In the genomic region with DNA sequence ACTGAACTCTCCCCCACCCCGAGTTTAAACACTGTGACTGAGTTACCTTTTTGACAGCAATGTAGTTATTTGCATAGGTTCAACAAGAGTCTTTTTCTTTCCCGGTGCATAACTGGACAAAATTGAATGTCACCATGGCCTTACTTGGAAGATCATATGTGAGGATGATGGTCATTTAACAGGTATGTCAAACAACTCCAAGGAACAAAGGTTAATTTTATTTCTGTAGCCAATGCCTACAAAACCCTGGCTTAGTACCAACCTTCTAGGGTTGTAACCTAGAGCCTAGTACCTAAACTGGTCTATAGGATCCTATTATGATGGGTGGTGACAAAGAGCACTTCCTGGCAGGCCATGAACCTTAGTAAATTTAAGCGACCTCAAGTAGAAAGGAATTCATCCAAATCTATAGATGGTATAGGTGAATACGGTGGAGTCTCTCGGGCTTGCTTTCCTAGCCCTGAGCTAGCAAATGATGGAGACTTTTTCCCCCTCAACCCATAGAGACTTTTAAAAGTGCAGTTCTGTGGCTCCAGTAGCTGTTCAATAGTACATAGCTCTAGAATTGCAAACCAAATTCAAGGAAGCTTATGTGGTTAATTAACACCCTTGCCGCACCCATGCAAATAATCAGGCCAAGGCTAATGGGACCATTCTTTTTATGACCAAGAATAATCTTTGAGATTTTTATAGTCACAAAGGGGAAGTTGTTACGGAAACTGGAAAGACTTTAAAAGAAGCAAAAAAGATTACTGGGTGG, we compare ENCODE assay signal across 12 cellular contexts.
DNase-seq lines count a peak whose midpoint lies in the region; ATAC-seq and TF ChIP-seq lines count a peak whose summit lies in the region.
"Had no signal": no experiment of that assay in that cellular context is flagged by ENCODE, and none has a peak within 500 bp of the region (broad histone marks: within the 10 kb centered on the region; RNA-seq: fewer than 3 reads in every experiment).

No MANE protein-coding gene starts in this region.

- H3K4me1 Mint-ChIP-seq in natural killer cell, result peaks cover 37% of the 10 kb centered on the region in 2 donors
- H3K4me1 Mint-ChIP-seq: brain had no signal

- H3K27me3 ChIP-seq in right cardiac atrium (ENCODE audit: control insufficient read depth, insufficient read depth), result no peaks in the 10 kb centered on the region

- H3K27ac Mint-ChIP-seq in natural killer cell, result peak overlapping the region; percentile 33 to 73
- H3K27ac Mint-ChIP-seq: activated CD8-positive, alpha-beta T cell treated with anti-CD3 and anti-CD28 coated beads, Interleukin-2, amount 10 ng/mL, durations not matched to agents 7 days and 5 days; brain had no signal

- intact Hi-C loops in natural killer cell (cut with micrococcal nuclease), result no loop called here
- intact Hi-C loops in right cardiac atrium (cut with DNase I), result no loop called here

- 86% methylated on average over 7 of the region's 7 CpGs for WGBS in right cardiac atrium

- no peaks in the 10 kb centered on the region for H3K36me3 Mint-ChIP-seq in natural killer cell

- H3K27me3 Mint-ChIP-seq in natural killer cell (ENCODE audit: low read depth in 2 of 2), result no peaks in the 10 kb centered on the region
- H3K27me3 Mint-ChIP-seq: brain had no signal

- H3K9me3 ChIP-seq in right cardiac atrium (ENCODE audit: control insufficient read depth, low read length), result no peaks in the 10 kb centered on the region

- H3K9me3 Mint-ChIP-seq in natural killer cell, result no peaks in the 10 kb centered on the region
- H3K9me3 Mint-ChIP-seq: brain had no signal

- TF ChIP-seq CTCF in natural killer cell (IDR thresholded peaks at IDR 0.05), result no peak

- no peak overlapping the region for H3K4me3 Mint-ChIP-seq in natural killer cell
- H3K4me3 Mint-ChIP-seq: activated CD8-positive, alpha-beta T cell treated with anti-CD3 and anti-CD28 coated beads, Interleukin-2, amount 10 ng/mL, durations not matched to agents 7 days and 5 days; brain had no signal

- no peak overlapping the region for H3K4me3 ChIP-seq in right cardiac atrium (ENCODE audit: low read length)

- DNase-seq in NOMO-1 treated with DMSO at 0.1 percent for 48 hours (lab: John Stamatoyannopoulos, UW; ENCODE audit: unreplicated experiment), result peak; percentile 26
- no peak for DNase-seq in NOMO-1 treated with dmso at 0.1 percent for 144 hours (lab: John Stamatoyannopoulos, UW; ENCODE audit: unreplicated experiment)
- DNase-seq in natural killer cell, result no peak
- DNase-seq in right cardiac atrium, result no peak
- no peak for DNase-seq in NCI-H1694 (lab: John Stamatoyannopoulos, UW)
- DNase-seq: activated CD8-positive, alpha-beta T cell treated with anti-CD3 and anti-CD28 coated beads, Interleukin-2, amount 10 ng/mL, durations not matched to agents 7 days and 5 days; left ventricle myocardium superior; SHP77 had no signal

- ATAC-seq in GM21786 (IDR thresholded peaks at IDR 0.05; ENCODE audit: unreplicated experiment) (peak; percentile 46), HG03469 (IDR thresholded peaks at IDR 0.05; ENCODE audit: unreplicated experiment) (peak; percentile 56), natural killer cell (no peak), right cardiac atrium (no peak), HG03045 (IDR thresholded peaks at IDR 0.05; ENCODE audit: unreplicated experiment) (no peak)
- ATAC-seq: activated CD8-positive, alpha-beta T cell treated with anti-CD3 and anti-CD28 coated beads, Interleukin-2, amount 10 ng/mL, durations not matched to agents 7 days and 5 days; left ventricle myocardium superior had no signal

- no peak overlapping the region for H3K27ac ChIP-seq in right cardiac atrium (ENCODE audit: low read length)

- no peaks in the 10 kb centered on the region for H3K4me1 ChIP-seq in right cardiac atrium (ENCODE audit: control insufficient read depth, insufficient read depth, low read length)

Comparison
In these comparisons a context has a peak if more than half of its experiments do, and no peak if none do; other contexts are left out.
1. ATAC-seq: peak in GM21786 (single experiment) and HG03469 (single experiment); none in natural killer cell (0 of 3), right cardiac atrium (0 of 2) and HG03045 (single experiment).